8 cellular contexts compared by ENCODE assay signal in genomic region chr2:27627963-27628766, GRCh38. TPM values are rescaled to one million over a fixed set of nuclear protein-coding genes. Genes with fewer than 3 reads are reported as not detected.
DNase-seq lines count a peak whose midpoint lies in the region; ATAC-seq and TF ChIP-seq lines count a peak whose summit lies in the region.

No MANE protein-coding gene starts in this region.

- peak overlapping the region; percentile 51 for H3K18ac ChIP-seq in trophoblast cell (ENCODE audit: low read length)

- H3K9me3 Mint-ChIP-seq in T-cell = no peaks in the 10 kb centered on the region

- peaks cover 9% of the 10 kb centered on the region for H3K79me1 ChIP-seq in trophoblast cell (ENCODE audit: low read length)

- peak; percentile 61 for DNase-seq in AG04450 (ENCODE audit: low read depth, low spot score)
- peak in 1 of 34 experiments; percentile 0 for DNase-seq in T-cell
- DNase-seq in foreskin keratinocyte = peak; percentile 97 to 98
- peak; percentile 88 to 98 for DNase-seq in trophoblast cell
- no peak for DNase-seq in DMS153 treated with DMSO at 0.1 percent for 48 hours (lab: John Stamatoyannopoulos, UW; ENCODE audit: unreplicated experiment)

- H2BK12ac ChIP-seq in trophoblast cell (ENCODE audit: low read length) = peak overlapping the region; percentile 57

- H4K12ac ChIP-seq in trophoblast cell (ENCODE audit: low read depth, low read length) = no peak overlapping the region

- peak overlapping the region; percentile 44 for H2BK5ac ChIP-seq in trophoblast cell (ENCODE audit: low read depth, low read length, poor library complexity)

- H2AK5ac ChIP-seq in trophoblast cell (ENCODE audit: low read length) = no peak overlapping the region

- peak overlapping the region; percentile 68 for H4K8ac ChIP-seq in trophoblast cell (ENCODE audit: low read depth, low read length)

- H3K27ac ChIP-seq in AG04450 (ENCODE audit: low read depth, low read length) (peak overlapping the region; percentile 89), foreskin keratinocyte (peak overlapping the region; percentile 95), trophoblast cell (ENCODE audit: low read depth, low read length) (peak overlapping the region; percentile 73)

- H3K36me3 Mint-ChIP-seq in T-cell = peaks cover 33% of the 10 kb centered on the region

- H3K79me2 ChIP-seq in trophoblast cell (ENCODE audit: control insufficient read depth, insufficient read depth, low read length, poor library complexity) = peaks cover 3% of the 10 kb centered on the region

- no peaks in the 10 kb centered on the region for H3K27me3 ChIP-seq in AG04450 (ENCODE audit: control insufficient read depth, insufficient read depth, low read length)
- H3K27me3 ChIP-seq in foreskin keratinocyte = no peaks in the 10 kb centered on the region
- H3K27me3 ChIP-seq in trophoblast cell (ENCODE audit: insufficient read depth, low read length) = no peaks in the 10 kb centered on the region

- H3K4me3 Mint-ChIP-seq in T-cell = no peak overlapping the region

- peak overlapping the region; percentile 76 for H3K4me2 ChIP-seq in trophoblast cell (ENCODE audit: low read length)

- H2BK120ac ChIP-seq in trophoblast cell (ENCODE audit: insufficient read depth, low read length, poor library complexity) = peak overlapping the region; percentile 12

- no CpG with 5 or more reads among the region's 21 CpGs for WGBS in trophoblast cell (ENCODE audit: extremely low coverage, insufficient coverage, insufficient read length)

- H3K23ac ChIP-seq in trophoblast cell (ENCODE audit: low read length) = no peak overlapping the region

- H3K27me3 Mint-ChIP-seq in T-cell = no peaks in the 10 kb centered on the region

- H3K36me3 ChIP-seq in trophoblast cell (ENCODE audit: control insufficient read depth in 1 of 2, insufficient read depth in 2 of 2, low read length in 2 of 2) = peaks cover 5 to 8% of the 10 kb centered on the region in 2 experiments

- H3K9ac ChIP-seq in trophoblast cell (ENCODE audit: low read length) = no peak overlapping the region

- H3K27ac Mint-ChIP-seq in T-cell = peak overlapping the region in 1 of 2 donors; percentile 28

- ATAC-seq in GM18519 (IDR thresholded peaks at IDR 0.05; ENCODE audit: low FRiP score, unreplicated experiment) = peak; percentile 10
- peak; percentile 35 for ATAC-seq in HG03175 (IDR thresholded peaks at IDR 0.05; ENCODE audit: unreplicated experiment)
- peak in 3 of 4 experiments; percentile 22 to 33 (median 22) for ATAC-seq in T-cell (replicated peaks in 1 of 4)
- peak; percentile 85 for ATAC-seq in foreskin keratinocyte
- ATAC-seq in HG03039 (IDR thresholded peaks at IDR 0.05; ENCODE audit: unreplicated experiment) = no peak

- peak overlapping the region; percentile 97 for H3K4me3 ChIP-seq in AG04450 (ENCODE audit: low read depth, low read length)
- H3K4me3 ChIP-seq in trophoblast cell (ENCODE audit: low read depth, low read length) = peak overlapping the region; percentile 93

- peaks cover 7 to 40% (median 30%) of the 10 kb centered on the region in 3 donors for H3K4me1 Mint-ChIP-seq in T-cell

- TF ChIP-seq CTCF in AG04450 (IDR thresholded peaks at IDR 0.05; ENCODE audit: low read depth, low read length) (no peak), foreskin keratinocyte (conservative IDR thresholded peaks at IDR 0.05) (no peak)

- no peaks in the 10 kb centered on the region for H3K9me3 ChIP-seq in AG04450 (ENCODE audit: control insufficient read depth, insufficient read depth, low read length)
- H3K9me3 ChIP-seq in trophoblast cell (ENCODE audit: insufficient read depth, low read depth, low read length) = no peaks in the 10 kb centered on the region

- POLR2A ChIA-PET in AG04450 (lab: Yijun Ruan, JAX) = interaction anchor here (0.7 to 2.2 kb wide), 7 partner anchors 35 to 271 kb away, joined by 3 to 10 read pairs (median 4); partner anchors contain the start of genes GTF3C2, NRBP1, PPM1G and SLC4A1AP
- POLR2A ChIA-PET in T-cell (lab: Charles Lee) = interaction anchor here (0.5 to 1.4 kb wide), 8 partner anchors 18 to 1680 kb away, joined by 3 to 5 read pairs (median 4); partner anchors contain the start of genes SLC4A1AP (in 1 of the 2) and SUPT7L (in 1 of the 2)

- peak overlapping the region; percentile 59 for H3K14ac ChIP-seq in trophoblast cell (ENCODE audit: low read length)

- CTCF ChIA-PET in AG04450 (lab: Charles Lee) = interaction anchor here (0.8 kb wide), 1 partner anchor 55 kb away, joined by 3 read pairs; no protein-coding TSS in a partner anchor
- CTCF ChIA-PET in T-cell (lab: Charles Lee) = interaction anchor here in 1 of 2 donors (0.6 to 1.3 kb wide), 3 partner anchors 42 to 55 kb away, joined by 3 to 7 read pairs (median 4); no protein-coding TSS in a partner anchor

- H2AFZ ChIP-seq in trophoblast cell (ENCODE audit: insufficient read depth, low read length, poor library complexity) = peak overlapping the region; percentile 46

- peaks cover 17% of the 10 kb centered on the region for H3K4me1 ChIP-seq in foreskin keratinocyte
- H3K4me1 ChIP-seq in trophoblast cell (ENCODE audit: control insufficient read depth in 1 of 2, insufficient read depth in 2 of 2, low read length in 2 of 2) = peaks cover 2 to 3% of the 10 kb centered on the region in 2 experiments

- H3K4ac ChIP-seq in trophoblast cell (ENCODE audit: low read depth, low read length) = no peak overlapping the region

- H4K91ac ChIP-seq in trophoblast cell (ENCODE audit: low read depth, low read length) = peak overlapping the region; percentile 41

RNA-seq across cellular contexts. Expression of gene CCDC121, which starts 0.6 kb away (rescaled TPM):
- polyA plus RNA-seq in AG04450 (2011; rRNA removed) (1.7 and 1.8 TPM in 2 replicates), foreskin keratinocyte (0.26 and 0.46 TPM in 2 replicates)
- 1.1 and 1.2 TPM in 2 replicates for polyA minus RNA-seq in AG04450 (2011; rRNA and poly(A)+ RNA removed)
- total RNA-seq in T-cell (1 to 10 TPM in 3 of 5 donors, under 1 TPM in 2; 0.49 to 1.4 (median 1.2) TPM), foreskin keratinocyte (0.81 and 1.0 TPM in 2 replicates)
- polyA plus RNA-seq in trophoblast cell (2013) = 2.1 and 2.7 TPM in 2 replicates

RNA-seq across cellular contexts. Expression of gene GPN1, which starts 0.7 kb away (rescaled TPM):
- polyA plus RNA-seq in AG04450 (2011; rRNA removed) = 63.9 and 73.6 TPM in 2 replicates
- 31.5 and 46.1 TPM in 2 replicates for polyA minus RNA-seq in AG04450 (2011; rRNA and poly(A)+ RNA removed)
- 10 to 100 TPM; 27.0 to 32.1 (median 28.9) TPM for total RNA-seq in T-cell
- total RNA-seq in foreskin keratinocyte = 58.9 and 61.4 TPM in 2 replicates
- 49.6 and 56.4 TPM in 2 replicates for polyA plus RNA-seq in foreskin keratinocyte
- 26.9 and 28.9 TPM in 2 replicates for polyA plus RNA-seq in trophoblast cell (2013)

RNA-seq across cellular contexts. Expression of gene SUPT7L, which starts 35.2 kb away (rescaled TPM):
- polyA plus RNA-seq in AG04450 (2011; rRNA removed) (43.9 and 46.7 TPM in 2 replicates), foreskin keratinocyte (18.5 and 19.7 TPM in 2 replicates)
- 35.2 and 41.2 TPM in 2 replicates for polyA minus RNA-seq in AG04450 (2011; rRNA and poly(A)+ RNA removed)
- total RNA-seq in T-cell (10 to 100 TPM; 39.2 to 53.2 (median 39.3) TPM), foreskin keratinocyte (24.6 and 25.8 TPM in 2 replicates)
- polyA plus RNA-seq in trophoblast cell (2013) = 28.1 and 28.7 TPM in 2 replicates

RNA-seq across cellular contexts. Expression of gene SLC4A1AP, which starts 35.5 kb away (rescaled TPM):
- polyA plus RNA-seq in AG04450 (2011; rRNA removed) (12.5 and 15.5 TPM in 2 replicates), foreskin keratinocyte (15.2 and 17.8 TPM in 2 replicates)
- polyA minus RNA-seq in AG04450 (2011; rRNA and poly(A)+ RNA removed) = 5.3 and 8.9 TPM in 2 replicates
- total RNA-seq in T-cell (10 to 100 TPM; 21.1 to 24.2 (median 21.8) TPM), foreskin keratinocyte (27.1 and 29.9 TPM in 2 replicates)
- 22.4 and 23.3 TPM in 2 replicates for polyA plus RNA-seq in trophoblast cell (2013)

RNA-seq across cellular contexts. Expression of gene ZNF512, which starts 45.3 kb away (rescaled TPM):
- polyA plus RNA-seq in AG04450 (2011; rRNA removed) = 51.4 and 63.7 TPM in 2 replicates
- 30.2 and 44.1 TPM in 2 replicates for polyA minus RNA-seq in AG04450 (2011; rRNA and poly(A)+ RNA removed)
- total RNA-seq in T-cell = 10 to 100 TPM; 38.9 to 52.1 (median 49.7) TPM
- 12.7 and 13.5 TPM in 2 replicates for total RNA-seq in foreskin keratinocyte
- polyA plus RNA-seq in foreskin keratinocyte = 6.7 and 7.7 TPM in 2 replicates
- polyA plus RNA-seq in trophoblast cell (2013) = 18.3 and 20.7 TPM in 2 replicates
